ENCODE assay signal across 16 cellular contexts in the genomic region with DNA sequence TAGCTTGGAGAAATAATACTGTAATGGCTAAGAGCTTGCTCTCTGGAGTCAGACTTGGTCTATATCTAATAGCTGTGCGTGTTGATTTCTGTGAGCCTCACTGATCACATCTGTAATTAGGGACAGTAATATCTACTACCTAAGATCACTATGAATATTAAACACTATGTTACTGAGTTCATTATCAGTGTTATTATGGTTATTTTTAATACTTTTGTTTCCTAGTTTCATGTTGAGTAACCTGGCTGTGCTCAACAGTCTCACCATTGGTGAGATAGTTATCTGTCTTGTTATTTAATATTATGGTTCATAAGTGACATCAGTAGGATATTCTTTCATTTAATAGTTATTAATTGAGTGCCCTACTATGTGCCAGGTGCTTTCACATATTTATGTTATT. TPM values are rescaled to one million over a fixed set of nuclear protein-coding genes. Genes with fewer than 3 reads are reported as not detected.
A peak's percentile ranks its signal among the peaks of the same experiment; 100 is the strongest.
DNase-seq lines count a peak whose midpoint lies in the region; ATAC-seq, FAIRE-seq and TF ChIP-seq lines count a peak whose summit lies in the region.
"Had no signal": no experiment of that assay in that cellular context is flagged by ENCODE, and none has a peak within 500 bp of the region (broad histone marks: within the 10 kb centered on the region; RNA-seq: fewer than 3 reads in every experiment).

No MANE protein-coding gene starts in this region.

- H3K4me2 ChIP-seq in astrocyte (ENCODE audit: low read length) = no peak overlapping the region

- no peaks in the 10 kb centered on the region for H3K27me3 Mint-ChIP-seq in astrocyte (ENCODE audit: low read depth, unreplicated experiment)

- H3K4me1 ChIP-seq in astrocyte (ENCODE audit: insufficient read depth, low read length) = no peaks in the 10 kb centered on the region
- H3K4me1 ChIP-seq in adrenal gland (replicated peaks in 1 of 2) = no peaks in the 10 kb centered on the region
- H3K4me1 ChIP-seq: Peyer's patch, tibial nerve had no signal

- H3K9me3 ChIP-seq in astrocyte (ENCODE audit: insufficient read depth, low read depth, low read length) (no peaks in the 10 kb centered on the region), adrenal gland (replicated peaks in 1 of 3) (no peaks in the 10 kb centered on the region)
- H3K9me3 ChIP-seq: Peyer's patch, tibial nerve had no signal

- peaks cover 2% of the 10 kb centered on the region for H3K36me3 Mint-ChIP-seq in astrocyte (ENCODE audit: low read depth, unreplicated experiment)

- H3K27ac ChIP-seq in astrocyte (ENCODE audit: low read depth, low read length) (no peak overlapping the region), adrenal gland (no peak overlapping the region)
- H3K27ac ChIP-seq: Peyer's patch, tibial nerve had no signal

- no peak overlapping the region for H3K9ac ChIP-seq in astrocyte (ENCODE audit: low read length)

- H3K4me1 Mint-ChIP-seq in astrocyte (ENCODE audit: low read depth, unreplicated experiment) = no peaks in the 10 kb centered on the region

- FAIRE-seq in astrocyte (lab: Jason Lieb, UNC) = peak; percentile 26

- H3K9me3 Mint-ChIP-seq in astrocyte (ENCODE audit: unreplicated experiment) = no peaks in the 10 kb centered on the region

- H3K4me3 ChIP-seq in astrocyte (ENCODE audit: insufficient read depth, low read depth, low read length) = no peak overlapping the region
- no peak overlapping the region for H3K4me3 ChIP-seq in adrenal gland
- H3K4me3 ChIP-seq in H7 (ENCODE audit: insufficient read depth, low read depth, low read length) = no peak overlapping the region
- H3K4me3 ChIP-seq: Peyer's patch, tibial nerve had no signal

- no peak overlapping the region for H2AFZ ChIP-seq in astrocyte (ENCODE audit: low read depth, low read length)

- H3K36me3 ChIP-seq in astrocyte (ENCODE audit: insufficient read depth, low read length) = no peaks in the 10 kb centered on the region
- H3K36me3 ChIP-seq in adrenal gland (replicated peaks in 1 of 2) = no peaks in the 10 kb centered on the region
- H3K36me3 ChIP-seq in H7 (replicated peaks; ENCODE audit: control insufficient read depth, insufficient read depth, low read length) = peaks cover 5% of the 10 kb centered on the region
- H3K36me3 ChIP-seq: Peyer's patch, tibial nerve had no signal

- H3K27me3 ChIP-seq in astrocyte (ENCODE audit: insufficient read depth, low read length) = no peaks in the 10 kb centered on the region
- H3K27me3 ChIP-seq in adrenal gland = no peaks in the 10 kb centered on the region
- H3K27me3 ChIP-seq in H7 (ENCODE audit: control insufficient read depth, insufficient read depth, low read length) = no peaks in the 10 kb centered on the region
- H3K27me3 ChIP-seq: Peyer's patch, tibial nerve had no signal

- H4K20me1 ChIP-seq in astrocyte (ENCODE audit: insufficient read depth, low read length) = no peaks in the 10 kb centered on the region

- TF ChIP-seq POLR2A in adrenal gland (IDR thresholded peaks at IDR 0.05) = no peak

- no peak overlapping the region for H3K27ac Mint-ChIP-seq in astrocyte (ENCODE audit: unreplicated experiment)

- DNase-seq in astrocyte (ENCODE audit: low read depth) (no peak), adrenal gland (no peak), A172 (ENCODE audit: low spot score) (no peak), H7 (no peak), Ammon's horn (ENCODE audit: low spot score) (no peak)
- DNase-seq: activated T-cell treated with anti-CD3 and anti-CD28 coated beads, Interleukin-2, amount 50 U/mL, for 48 hours; HCEC 1CT; MV-4-11; NCI-H748 treated with DMSO at 0.1 percent for 48 hours; Peyer's patch; stimulated activated CD4-positive, alpha-beta T cell treated with anti-CD3 and anti-CD28 coated beads, Interleukin-4, amount 100 ng/mL, for 1 hour had no signal

- no peak overlapping the region for H3K4me3 Mint-ChIP-seq in astrocyte (ENCODE audit: unreplicated experiment)

- ATAC-seq in GM18519 (IDR thresholded peaks at IDR 0.05; ENCODE audit: low FRiP score, unreplicated experiment) (peak; percentile 83), GM21390 (IDR thresholded peaks at IDR 0.05; ENCODE audit: unreplicated experiment) (peak; percentile 82), HG03025 (IDR thresholded peaks at IDR 0.05; ENCODE audit: low FRiP score, unreplicated experiment) (peak; percentile 77)
- ATAC-seq: sciatic nerve had no signal

- H3K79me2 ChIP-seq in astrocyte (ENCODE audit: insufficient read depth, low read length) = no peaks in the 10 kb centered on the region

- TF ChIP-seq CTCF in astrocyte (IDR thresholded peaks at IDR 0.05; ENCODE audit: insufficient read depth, low read depth, low read length) (no peak), adrenal gland (IDR thresholded peaks at IDR 0.05) (no peak)

- intact Hi-C loops in adrenal gland (cut with DNase I) = no loop called here

- WGBS in adrenal gland, 4 donors = 91 to 96% (median 94%) methylated on average over 1 of the region's 1 CpG

RNA-seq across cellular contexts. Expression of a gene that starts 22.4 kb away (rescaled TPM):
- total RNA-seq in astrocyte (4.2 and 6.0 TPM in 2 replicates), adrenal gland (under 1 TPM in 5 of 8 donors, not detected in 3; 0.13 to 0.42 (median 0.28) TPM)
- polyA plus RNA-seq in adrenal gland = under 1 TPM in 2 of 3 donors, not detected in 1; 0.07 to 0.22 TPM
- 1.1 and 2.4 TPM in 2 replicates for total RNA-seq in A172 (2014; rRNA removed; shearing (Covaris generic))
- total RNA-seq in H7 (2014; rRNA removed; shearing (Covaris generic)) = 1.6 and 3.1 TPM in 2 replicates
- total RNA-seq: Peyer's patch had no signal
